Comparison of ENCODE assay signal across 18 cellular contexts in the genomic region with DNA sequence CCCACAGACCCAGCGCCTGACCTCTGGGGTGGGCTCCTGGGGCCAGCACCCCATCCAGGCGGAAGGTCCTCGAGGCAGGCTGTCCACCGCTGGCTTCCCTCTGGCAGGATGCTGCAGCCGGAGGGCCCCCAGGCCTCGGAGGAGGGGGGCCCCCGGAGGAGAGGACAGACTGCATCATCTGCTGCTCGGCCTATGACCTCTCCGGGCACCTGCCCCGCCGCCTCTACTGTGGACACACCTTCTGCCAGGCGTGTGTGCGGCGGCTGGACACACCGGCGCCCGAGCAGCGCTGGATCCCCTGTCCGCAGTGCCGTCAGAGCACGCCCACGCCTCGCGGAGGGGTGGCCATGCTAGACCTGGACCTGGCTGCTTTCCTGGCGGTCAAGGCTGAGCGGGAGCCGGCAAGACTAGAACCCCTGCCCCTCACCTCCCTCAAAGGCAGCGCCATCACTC. TPM values are rescaled to one million over a fixed set of nuclear protein-coding genes. Genes with fewer than 3 reads are reported as not detected.
DNase-seq lines count a peak whose midpoint lies in the region; ATAC-seq, FAIRE-seq and TF ChIP-seq lines count a peak whose summit lies in the region.
"Had no signal": no experiment of that assay in that cellular context is flagged by ENCODE, and none has a peak within 500 bp of the region (broad histone marks: within the 10 kb centered on the region; RNA-seq: fewer than 3 reads in every experiment).

No MANE protein-coding gene starts in this region.

- no peaks in the 10 kb centered on the region for H3K27me3 ChIP-seq in hepatocyte
- H3K27me3 ChIP-seq in pancreas, result no peaks in the 10 kb centered on the region

- no peak for TF ChIP-seq CTCF in C4-2B (conservative IDR thresholded peaks at IDR 0.05)
- TF ChIP-seq CTCF in hepatocyte (IDR thresholded peaks at IDR 0.05; ENCODE audit: poor library complexity), result no peak
- TF ChIP-seq CTCF in pancreas (IDR thresholded peaks at IDR 0.05), result no peak

- H3K4me2 ChIP-seq in hepatocyte, result peak overlapping the region; percentile 29

- H3K9me3 ChIP-seq in hepatocyte (ENCODE audit: low read depth), result no peaks in the 10 kb centered on the region
- no peaks in the 10 kb centered on the region for H3K9me3 ChIP-seq in pancreas
- H3K9me3 ChIP-seq: HAP-1 had no signal

- FAIRE-seq in pancreas (lab: Jason Lieb, UNC), result no peak
- FAIRE-seq: HTR-8/SVneo had no signal

- no peak overlapping the region for H2AFZ ChIP-seq in hepatocyte

- DNase-seq in NCI-H2196 (lab: John Stamatoyannopoulos, UW; ENCODE audit: unreplicated experiment) (peak; percentile 66), hepatocyte (ENCODE audit: low spot score) (no peak), pancreas (no peak)
- DNase-seq: CD4-positive, alpha-beta memory T cell; DMS79 treated with DMSO at 0.1 percent for 48 hours; NCI-H1930; NCI-H748 treated with DMSO at 0.1 percent for 48 hours; Peyer's patch; SHP77; T-helper 1 cell had no signal

- H3K36me3 ChIP-seq in hepatocyte (replicated peaks; ENCODE audit: insufficient read depth, low read depth) (no peaks in the 10 kb centered on the region), pancreas (no peaks in the 10 kb centered on the region)
- H3K36me3 ChIP-seq: HAP-1, Peyer's patch had no signal

- 90% methylated on average over 24 of the region's 28 CpGs for WGBS in hepatocyte (ENCODE audit: low lambda C conversion rate, missing lambda C conversion rate)
- 45 to 47% methylated on average over 28 of the region's 28 CpGs for WGBS in pancreas, 2 donors

- H3K79me2 ChIP-seq in hepatocyte, result no peaks in the 10 kb centered on the region

- no peaks in the 10 kb centered on the region for H3K9me2 ChIP-seq in hepatocyte (replicated peaks; ENCODE audit: insufficient read depth)

- intact Hi-C loops in pancreas (cut with DNase I), result no loop called here

- no peak overlapping the region for H3K4me3 ChIP-seq in hepatocyte
- no peak overlapping the region for H3K4me3 ChIP-seq in pancreas
- H3K4me3 ChIP-seq: HAP-1, Peyer's patch had no signal

- ATAC-seq in HG02840 (IDR thresholded peaks at IDR 0.05; ENCODE audit: low FRiP score, unreplicated experiment), result no peak
- ATAC-seq in pancreas, result no peak
- ATAC-seq: SK-N-SH treated with all-trans-retinoic acid at 6 μM for 48 hours had no signal

- H3K27ac ChIP-seq in C4-2B (peak overlapping the region; percentile 90), hepatocyte (no peak overlapping the region), pancreas (no peak overlapping the region)
- H3K27ac ChIP-seq: HL-60, Peyer's patch had no signal

- peaks cover 49% of the 10 kb centered on the region for H3K4me1 ChIP-seq in hepatocyte (ENCODE audit: insufficient read depth)
- peaks cover 5 to 14% (median 10%) of the 10 kb centered on the region in 3 donors for H3K4me1 ChIP-seq in pancreas

- no peaks in the 10 kb centered on the region for H4K20me1 ChIP-seq in hepatocyte (ENCODE audit: insufficient read depth, poor library complexity, severe bottlenecking)

RNA-seq across cellular contexts. Expression of a gene that starts 1.2 kb away (rescaled TPM):
- total RNA-seq in hepatocyte (0.68 and 1.4 TPM in 2 replicates), pancreas (under 1 TPM in 1 of 6 donors, not detected in 5; 0.09 TPM)
- polyA plus RNA-seq in hepatocyte (0.88 and 1.1 TPM in 2 replicates), pancreas (under 1 TPM; 0.61 TPM)
- total RNA-seq: CD4-positive, alpha-beta memory T cell; G401; NCI-H460; Peyer's patch had no signal
- polyA plus RNA-seq: CD4-positive, alpha-beta memory T cell had no signal

RNA-seq across cellular contexts. Expression of a gene that starts 2.2 kb away (rescaled TPM):
- total RNA-seq in hepatocyte (1.8 and 2.7 TPM in 2 replicates), pancreas (under 1 TPM in 2 of 6 donors, not detected in 4; 0.12 to 0.19 TPM)
- polyA plus RNA-seq in hepatocyte (2.1 and 4.7 TPM in 2 replicates), pancreas (under 1 TPM; 0.21 to 0.42 TPM)
- total RNA-seq: CD4-positive, alpha-beta memory T cell; G401; NCI-H460 had no signal
- polyA plus RNA-seq: CD4-positive, alpha-beta memory T cell had no signal

RNA-seq across cellular contexts. Expression of a gene that starts 3.6 kb away (rescaled TPM):
- total RNA-seq in hepatocyte (1.4 and 2.4 TPM in 2 replicates), pancreas (under 1 TPM in 2 of 6 donors, not detected in 4; 0.22 to 0.32 TPM)
- polyA plus RNA-seq in hepatocyte (2.1 and 4.3 TPM in 2 replicates), pancreas (1 to 10 TPM in 1 of 2 donors, under 1 TPM in 1; 0.87 to 1.3 TPM)
- polyA plus RNA-seq: CD4-positive, alpha-beta memory T cell had no signal

RNA-seq across cellular contexts. Expression of a gene that starts 6.5 kb away (rescaled TPM):
- 1.6 and 2.3 TPM in 2 replicates for total RNA-seq in hepatocyte
- 3.3 and 6.6 TPM in 2 replicates for polyA plus RNA-seq in hepatocyte
- total RNA-seq in pancreas, result 1 to 10 TPM; 3.3 to 6.5 (median 3.4) TPM
- polyA plus RNA-seq in pancreas, result 10 to 100 TPM; 11.4 to 20.7 TPM
- total RNA-seq: G401 had no signal
- polyA plus RNA-seq: CD4-positive, alpha-beta memory T cell had no signal

RNA-seq across cellular contexts. Expression of a gene that starts 12.5 kb away (rescaled TPM):
- total RNA-seq in hepatocyte (309 and 313 TPM in 2 replicates), pancreas (10 to 100 TPM; 40.9 to 87.6 (median 64.7) TPM)
- polyA plus RNA-seq in hepatocyte (388 and 446 TPM in 2 replicates), pancreas (100 to 1,000 TPM in 1 of 2 donors, 10 to 100 TPM in 1; 96.2 to 143 TPM)
